Comparison of ENCODE assay signal across 37 cellular contexts in genomic region chr12:119762619-119763018, GRCh38.
DNase-seq lines count a peak whose midpoint lies in the region; ATAC-seq, FAIRE-seq and TF ChIP-seq lines count a peak whose summit lies in the region.
"Had no signal": no experiment of that assay in that cellular context is flagged by ENCODE, and none has a peak within 500 bp of the region (broad histone marks: within the 10 kb centered on the region; RNA-seq: fewer than 3 reads in every experiment).

No MANE protein-coding gene starts in this region.

- intact Hi-C loops in HepG2 (cut with micrococcal nuclease; ENCODE audit: unreplicated experiment): no loop called here
- intact Hi-C loops in right lobe of liver (cut with DNase I): no loop called here
- intact Hi-C loops in K562 (cut with micrococcal nuclease): no loop called here

- H3K4me3 ChIP-seq in HepG2 (replicated peaks in 1 of 3; ENCODE audit: insufficient read depth in 1 of 3, low read depth in 2 of 3, low read length in 3 of 3): no peak overlapping the region
- no peak overlapping the region for H3K4me3 ChIP-seq in right lobe of liver
- H3K4me3 ChIP-seq in HEK293 (ENCODE audit: low read depth, low read length): no peak overlapping the region
- H3K4me3 ChIP-seq in K562: no peak overlapping the region
- H3K4me3 ChIP-seq: A549; BLaER1; BLaER1 treated with 17β-estradiol and CSF1 and Interleukin-3, amounts not matched to agents 10 nM and 100 nM had no signal

- H3K9ac ChIP-seq in HepG2 (ENCODE audit: insufficient read depth, low read depth, low read length): no peak overlapping the region
- H3K9ac ChIP-seq in K562 (ENCODE audit: insufficient read depth in 1 of 2, low read depth in 2 of 2, low read length in 2 of 2): no peak overlapping the region
- H3K9ac ChIP-seq: BLaER1; BLaER1 treated with 17β-estradiol and CSF1 and Interleukin-3, amounts not matched to agents 10 nM and 100 nM had no signal

- no peak overlapping the region for H2AFZ ChIP-seq in HepG2 (ENCODE audit: low read length)
- H2AFZ ChIP-seq in K562 (ENCODE audit: low read depth, low read length): no peak overlapping the region

- H4K20me1 ChIP-seq in HepG2 (ENCODE audit: insufficient read depth, low read length): no peaks in the 10 kb centered on the region
- H4K20me1 ChIP-seq in K562 (replicated peaks; ENCODE audit: control insufficient read depth, insufficient read depth, low read length): no peaks in the 10 kb centered on the region
- H4K20me1 ChIP-seq: BLaER1; BLaER1 treated with 17β-estradiol and CSF1 and Interleukin-3, amounts not matched to agents 10 nM and 100 nM had no signal

- H3K4me3 Mint-ChIP-seq in WTC11: no peak overlapping the region
- H3K4me3 Mint-ChIP-seq: B cell; CD14-positive monocyte; CD4-positive, alpha-beta memory T cell; CD4-positive, alpha-beta T cell; CD4-positive, CD25-positive, alpha-beta regulatory T cell; CD8-positive, alpha-beta memory T cell; CD8-positive, alpha-beta T cell had no signal

- H3K27ac Mint-ChIP-seq in WTC11: no peak overlapping the region
- H3K27ac Mint-ChIP-seq: B cell; CD4-positive, alpha-beta memory T cell; CD4-positive, alpha-beta T cell; CD8-positive, alpha-beta memory T cell; CD8-positive, alpha-beta T cell had no signal

- TF ChIP-seq POLR2A in HepG2 (IDR thresholded peaks at IDR 0.05; ENCODE audit: insufficient read depth in 1 of 2, low read depth in 2 of 2, low read length in 2 of 2): no peak
- TF ChIP-seq POLR2A in right lobe of liver (IDR thresholded peaks at IDR 0.05): no peak
- TF ChIP-seq POLR2A in K562 (conservative IDR thresholded peaks at IDR 0.05): no peak

- BruUV-seq in HepG2 (replicated peaks; lab: Mats Ljungman, UMichigan): no TSS peak
- BruUV-seq in K562 (replicated peaks; lab: Mats Ljungman, UMichigan): no TSS peak

- POLR2A ChIA-PET in HepG2 (lab: Yijun Ruan, JAX) (no interaction called here), HEK293 (lab: Yijun Ruan, JAX) (no interaction called here), WTC11 (lab: Charles Lee) (interaction anchor here (0.6 kb wide), 1 partner anchor 386 kb away, joined by 5 read pairs; no protein-coding TSS in a partner anchor), K562 (lab: Yijun Ruan, JAX) (no interaction called here)

- H3K79me2 ChIP-seq in HepG2 (ENCODE audit: insufficient read depth, low read length) (no peaks in the 10 kb centered on the region), K562 (ENCODE audit: control insufficient read depth, insufficient read depth, low read length) (no peaks in the 10 kb centered on the region)

- FAIRE-seq in HepG2 (lab: Jason Lieb, UNC) (no peak), K562 (lab: Jason Lieb, UNC) (no peak)
- FAIRE-seq: A204.1, D721Med had no signal

- peaks cover 67% of the 10 kb centered on the region for H3K36me3 Mint-ChIP-seq in WTC11

- no peaks in the 10 kb centered on the region for H3K4me1 Mint-ChIP-seq in WTC11
- H3K4me1 Mint-ChIP-seq: B cell; CD14-positive monocyte; CD4-positive, alpha-beta memory T cell; CD4-positive, CD25-positive, alpha-beta regulatory T cell; CD8-positive, alpha-beta memory T cell had no signal

- H3K27me3 Mint-ChIP-seq in WTC11 (ENCODE audit: low read depth): no peaks in the 10 kb centered on the region
- H3K27me3 Mint-ChIP-seq: B cell; CD4-positive, alpha-beta memory T cell; CD4-positive, alpha-beta T cell; CD4-positive, CD25-positive, alpha-beta regulatory T cell; CD8-positive, alpha-beta memory T cell had no signal

- 94% methylated on average over 4 of the region's 4 CpGs for WGBS in HepG2 (ENCODE audit: low lambda C conversion rate)
- 90% methylated on average over 4 of the region's 4 CpGs for WGBS in right lobe of liver (ENCODE audit: insufficient coverage, low coverage, low lambda C conversion rate, missing lambda C conversion rate)
- 86% methylated on average over 4 of the region's 4 CpGs for WGBS in K562 (ENCODE audit: insufficient coverage, low coverage, missing lambda C conversion rate)

- no peak for ATAC-seq in HepG2
- ATAC-seq in right lobe of liver: no peak
- ATAC-seq in WTC11: no peak
- no peak for ATAC-seq in K562
- no peak for ATAC-seq in GM19023 (IDR thresholded peaks at IDR 0.05; ENCODE audit: unreplicated experiment)
- ATAC-seq: A549; CD8-positive, alpha-beta T cell had no signal

- H3K27me3 ChIP-seq in HepG2 (ENCODE audit: control insufficient read depth in 1 of 2, insufficient read depth in 2 of 2, low read length in 2 of 2) (no peaks in the 10 kb centered on the region), right lobe of liver (no peaks in the 10 kb centered on the region), K562 (ENCODE audit: control insufficient read depth in 2 of 2, insufficient read depth in 2 of 2, low read length in 2 of 2) (no peaks in the 10 kb centered on the region)
- H3K27me3 ChIP-seq: BE2C; BLaER1; BLaER1 treated with 17β-estradiol and CSF1 and Interleukin-3, amounts not matched to agents 10 nM and 100 nM had no signal

- no peaks in the 10 kb centered on the region for H3K9me3 ChIP-seq in HepG2 (ENCODE audit: low read length)
- H3K9me3 ChIP-seq in right lobe of liver: no peaks in the 10 kb centered on the region
- H3K9me3 ChIP-seq in HEK293 (ENCODE audit: control insufficient read depth, insufficient read depth, low read depth, low read length): no peaks in the 10 kb centered on the region
- no peaks in the 10 kb centered on the region for H3K9me3 ChIP-seq in K562 (replicated peaks; ENCODE audit: control insufficient read depth, insufficient read depth, low read depth, low read length)
- H3K9me3 ChIP-seq: A549; BE2C; BLaER1; BLaER1 treated with 17β-estradiol and CSF1 and Interleukin-3, amounts not matched to agents 10 nM and 100 nM; Caco-2 had no signal

- H3K9me3 Mint-ChIP-seq in WTC11: no peaks in the 10 kb centered on the region
- H3K9me3 Mint-ChIP-seq: CD4-positive, alpha-beta T cell had no signal

- CTCF ChIA-PET in HepG2 (lab: Yijun Ruan, JAX; ENCODE audit: low intra/inter-chr PET ratio, low total read pairs): no interaction called here
- CTCF ChIA-PET in HEK293 (lab: Yijun Ruan, JAX): interaction anchor here (0.6 to 1.0 kb wide), 2 partner anchors 17 to 176 kb away, joined by 3 read pairs; no protein-coding TSS in a partner anchor
- CTCF ChIA-PET in WTC11 (lab: Charles Lee): interaction anchor here (0.9 to 1.5 kb wide), 2 partner anchors 18 to 68 kb away, joined by 3 to 4 read pairs; no protein-coding TSS in a partner anchor
- CTCF ChIA-PET in K562 (lab: Yijun Ruan, JAX; ENCODE audit: low intra/inter-chr PET ratio): no interaction called here

- H3K9me1 ChIP-seq in K562 (ENCODE audit: control insufficient read depth, insufficient read depth, low read length): no peaks in the 10 kb centered on the region

- H3K4me1 ChIP-seq in HepG2 (ENCODE audit: insufficient read depth, low read length) (no peaks in the 10 kb centered on the region), right lobe of liver (no peaks in the 10 kb centered on the region), HEK293 (ENCODE audit: control insufficient read depth, insufficient read depth, low read length) (no peaks in the 10 kb centered on the region), K562 (replicated peaks in 1 of 2; ENCODE audit: control insufficient read depth in 2 of 2, insufficient read depth in 2 of 2, low read length in 2 of 2) (no peaks in the 10 kb centered on the region)
- H3K4me1 ChIP-seq: A549; BE2C; BLaER1; BLaER1 treated with 17β-estradiol and CSF1 and Interleukin-3, amounts not matched to agents 10 nM and 100 nM; Caco-2 had no signal

- DNase-seq in HepG2 (ENCODE audit: low spot score) (no peak), right lobe of liver (no peak), WTC11 (ENCODE audit: low spot score) (no peak), K562 (ENCODE audit: extremely low read depth in 1 of 4, low spot score in 3 of 4) (no peak), NCI-H510A (lab: John Stamatoyannopoulos, UW) (no peak)
- DNase-seq in stimulated activated CD8-positive, alpha-beta memory T cell treated with anti-CD3 and anti-CD28 coated beads, Interleukin-4, amount 100 ng/mL, for 48 hours: no peak
- DNase-seq: 8988T; ACHN; AML-193; BE2C; C1 segment of cervical spinal cord; Caco-2; Calu3; CD4-positive, alpha-beta memory T cell; CD4-positive, alpha-beta T cell; CD4-positive, CD25-positive, alpha-beta regulatory T cell; CD8-positive, alpha-beta memory T cell; CD8-positive, alpha-beta T cell; COR-L47; DMS 273 treated with DMSO at 0.1 percent for 48 hours; DMS153; DMS53; DMS79; DMS79 treated with DMSO at 0.1 percent for 48 hours; DND-41; EL had no signal

- TF ChIP-seq EP300 in HepG2 (IDR thresholded peaks at IDR 0.05; ENCODE audit: low read depth in 2 of 2, low read length in 2 of 2) (no peak), HepG2 (CRISPR knock-in tag; IDR thresholded peaks at IDR 0.05; ENCODE audit: borderline replicate concordance) (no peak), K562 (IDR thresholded peaks at IDR 0.05; ENCODE audit: low read length) (no peak)

- H3K27ac ChIP-seq in HepG2 (ENCODE audit: extremely low read length, insufficient read depth, low read length) (no peak overlapping the region), right lobe of liver (no peak overlapping the region), HEK293 (ENCODE audit: extremely low read depth, low read depth, low read length) (no peak overlapping the region), K562 (ENCODE audit: extremely low read depth, low read depth, low read length) (no peak overlapping the region)
- H3K27ac ChIP-seq: 22Rv1; A549; BLaER1; BLaER1 treated with 17β-estradiol and CSF1 and Interleukin-3, amounts not matched to agents 10 nM and 100 nM; C4-2B had no signal

- H3K36me3 ChIP-seq in HepG2 (replicated peaks in 1 of 2; ENCODE audit: control insufficient read depth in 1 of 2, insufficient read depth in 2 of 2, low read length in 2 of 2): peaks cover 0 to 39% of the 10 kb centered on the region in 2 experiments; a peak in 4 of 5 replicates
- no peaks in the 10 kb centered on the region for H3K36me3 ChIP-seq in right lobe of liver
- H3K36me3 ChIP-seq in HEK293 (ENCODE audit: control insufficient read depth in 2 of 2, insufficient read depth in 1 of 2, low read length in 2 of 2): peaks cover 29 to 74% of the 10 kb centered on the region in 2 experiments; a peak in 2 of 3 replicates
- H3K36me3 ChIP-seq in K562 (ENCODE audit: control insufficient read depth, insufficient read depth, low read length): peaks cover 69% of the 10 kb centered on the region

- H3K4me2 ChIP-seq in HepG2 (ENCODE audit: low read depth, low read length) (no peak overlapping the region), K562 (ENCODE audit: insufficient read depth, low read length) (no peak overlapping the region)
- H3K4me2 ChIP-seq: A549; BLaER1; BLaER1 treated with 17β-estradiol and CSF1 and Interleukin-3, amounts not matched to agents 10 nM and 100 nM had no signal

- in situ Hi-C loops in HepG2 (cut with HindIII; ENCODE audit: extremely low pct_ligation_motif_present, low pct_unique_long_range_greater_than_20kb) (no loop called here), K562 (cut with MboI) (no loop called here)

- no peak for TF ChIP-seq CTCF in HepG2 (CRISPR knock-in tag; IDR thresholded peaks at IDR 0.05)
- TF ChIP-seq CTCF in right lobe of liver (IDR thresholded peaks at IDR 0.05): no peak
- no peak for TF ChIP-seq CTCF in HEK293 (tag by site-specific recombination; IDR thresholded peaks at IDR 0.05)
- no peak for TF ChIP-seq CTCF in WTC11 (IDR thresholded peaks at IDR 0.05)
- no peak for TF ChIP-seq CTCF in K562 (IDR thresholded peaks at IDR 0.05 in 2 of 3, conservative IDR thresholded peaks at IDR 0.05 in 1 of 3; ENCODE audit: insufficient read depth in 2 of 3, low read depth in 1 of 3, low read length in 3 of 3)

- TF ChIP-seq RAD21 in HepG2 (CRISPR knock-in tag; IDR thresholded peaks at IDR 0.05) (no peak), K562 (CRISPR knock-in tag; conservative IDR thresholded peaks at IDR 0.05 in 1 of 2, IDR thresholded peaks at IDR 0.05 in 1 of 2) (no peak)

Comparison
In these comparisons a context has a peak if more than half of its experiments do, and no peak if none do; other contexts are left out.
1. CTCF ChIA-PET loops: an anchor here in HEK293 (0.6 to 1.0 kb wide) and WTC11 (0.9 to 1.5 kb wide); none called in HepG2 and K562.
2. Of the 241 proteins assayed by ChIP-seq in both HepG2 and K562: peak only in HepG2: none; only in K562: none; in both: ZNF121; in neither: 240.